Comparison of ENCODE assay signal across 9 cellular contexts in genomic region chr3:101828289-101828688, GRCh38. TPM values are rescaled to one million over a fixed set of nuclear protein-coding genes. Genes with fewer than 3 reads are reported as not detected.
DNase-seq lines count a peak whose midpoint lies in the region; ATAC-seq and TF ChIP-seq lines count a peak whose summit lies in the region.
"Had no signal": no experiment of that assay in that cellular context is flagged by ENCODE, and none has a peak within 500 bp of the region (broad histone marks: within the 10 kb centered on the region; RNA-seq: fewer than 3 reads in every experiment).

No MANE protein-coding gene starts in this region.

- H3K27me3 Mint-ChIP-seq in activated T-cell treated with anti-CD3 and anti-CD28 coated beads, Interleukin-2, amount 50 U/mL, for 4 hours (ENCODE audit: low read depth) = no peaks in the 10 kb centered on the region
- H3K27me3 Mint-ChIP-seq in activated naive CD8-positive, alpha-beta T cell treated with anti-CD3 and anti-CD28 coated beads, Interleukin-2, amount 10 ng/mL, durations not matched to agents 7 days and 5 days = no peaks in the 10 kb centered on the region

- no peak for TF ChIP-seq CTCF in right lobe of liver (IDR thresholded peaks at IDR 0.05)
- TF ChIP-seq CTCF in tibial nerve (IDR thresholded peaks at IDR 0.05) = no peak

- H3K4me1 ChIP-seq in right lobe of liver (peaks cover 0 to 21% (median 6%) of the 10 kb centered on the region in 4 donors), tibial nerve (peaks cover 0 to 66% (median 31%) of the 10 kb centered on the region in 4 donors)

- H3K27ac ChIP-seq in right lobe of liver (peak overlapping the region; percentile 89 to 94 (median 92)), tibial nerve (peak overlapping the region; percentile 82 to 98 (median 95))

- intact Hi-C loops in right lobe of liver (cut with DNase I) = no loop called here

- TF ChIP-seq EP300 in tibial nerve (IDR thresholded peaks at IDR 0.05) = no peak

- H3K9me3 ChIP-seq in right lobe of liver = no peaks in the 10 kb centered on the region
- H3K9me3 ChIP-seq in tibial nerve = no peaks in the 10 kb centered on the region

- no peak for TF ChIP-seq POLR2A in right lobe of liver (IDR thresholded peaks at IDR 0.05)
- TF ChIP-seq POLR2A in tibial nerve (IDR thresholded peaks at IDR 0.05) = no peak

- H3K36me3 ChIP-seq in right lobe of liver = no peaks in the 10 kb centered on the region
- H3K36me3 ChIP-seq in tibial nerve = peaks cover 0 to 9% (median 0%) of the 10 kb centered on the region in 3 donors

- H3K27me3 ChIP-seq in right lobe of liver = no peaks in the 10 kb centered on the region
- H3K27me3 ChIP-seq in tibial nerve = no peaks in the 10 kb centered on the region

- H3K9me3 Mint-ChIP-seq in activated T-cell treated with anti-CD3 and anti-CD28 coated beads, Interleukin-2, amount 50 U/mL, for 4 hours = no peaks in the 10 kb centered on the region
- no peaks in the 10 kb centered on the region for H3K9me3 Mint-ChIP-seq in activated naive CD8-positive, alpha-beta T cell treated with anti-CD3 and anti-CD28 coated beads, Interleukin-2, amount 10 ng/mL, durations not matched to agents 7 days and 5 days

- no peak for ATAC-seq in activated T-cell treated with anti-CD3 and anti-CD28 coated beads, Interleukin-2, amount 50 U/mL, for 4 hours
- no peak for ATAC-seq in activated naive CD8-positive, alpha-beta T cell treated with anti-CD3 and anti-CD28 coated beads, Interleukin-2, amount 10 ng/mL, durations not matched to agents 7 days and 5 days (ENCODE audit: low read depth)
- ATAC-seq in right lobe of liver (peak in 1 of 4 donors; percentile 4), GM19035 (IDR thresholded peaks at IDR 0.05; ENCODE audit: unreplicated experiment) (no peak)

- H3K4me3 ChIP-seq in right lobe of liver = peak overlapping the region; percentile 42 to 64 (median 50)
- H3K4me3 ChIP-seq in tibial nerve = peak overlapping the region; percentile 52 to 76 (median 68)

- POLR2A ChIA-PET in activated naive CD8-positive, alpha-beta T cell treated with anti-CD3 and anti-CD28 coated beads, Interleukin-2, amount 10 ng/mL, durations not matched to agents 7 days and 5 days (lab: Charles Lee) = interaction anchor here (0.7 to 4.9 kb wide), 10 partner anchors 13 to 229 kb away, joined by 3 to 124 read pairs (median 4); partner anchors contain the start of gene NFKBIZ

- H3K4me3 Mint-ChIP-seq in activated T-cell treated with anti-CD3 and anti-CD28 coated beads, Interleukin-2, amount 50 U/mL, for 4 hours = peak overlapping the region; percentile 93
- peak overlapping the region; percentile 89 for H3K4me3 Mint-ChIP-seq in activated naive CD8-positive, alpha-beta T cell treated with anti-CD3 and anti-CD28 coated beads, Interleukin-2, amount 10 ng/mL, durations not matched to agents 7 days and 5 days

- H3K4me1 Mint-ChIP-seq in activated T-cell treated with anti-CD3 and anti-CD28 coated beads, Interleukin-2, amount 50 U/mL, for 4 hours (ENCODE audit: low read depth) = peaks cover 67% of the 10 kb centered on the region
- peaks cover 45% of the 10 kb centered on the region for H3K4me1 Mint-ChIP-seq in activated naive CD8-positive, alpha-beta T cell treated with anti-CD3 and anti-CD28 coated beads, Interleukin-2, amount 10 ng/mL, durations not matched to agents 7 days and 5 days

- peak overlapping the region; percentile 95 for H3K27ac Mint-ChIP-seq in activated naive CD8-positive, alpha-beta T cell treated with anti-CD3 and anti-CD28 coated beads, Interleukin-2, amount 10 ng/mL, durations not matched to agents 7 days and 5 days

- no peak for DNase-seq in activated T-cell treated with anti-CD3 and anti-CD28 coated beads, Interleukin-2, amount 50 U/mL, for 4 hours
- DNase-seq in activated T-cell treated with anti-CD3 and anti-CD28 coated beads for 4 hours (no peak), right lobe of liver (no peak), tibial nerve (ENCODE audit: low spot score in 2 of 2) (no peak), NCI-H748 treated with DMSO at 0.1 percent for 48 hours (lab: John Stamatoyannopoulos, UW) (no peak), putamen (ENCODE audit: low spot score) (no peak)
- DNase-seq in activated naive CD8-positive, alpha-beta T cell treated with anti-CD3 and anti-CD28 coated beads, Interleukin-2, amount 10 ng/mL, durations not matched to agents 7 days and 5 days = no peak
- DNase-seq: cortex of kidney had no signal

- peaks cover 20% of the 10 kb centered on the region for H3K36me3 Mint-ChIP-seq in activated T-cell treated with anti-CD3 and anti-CD28 coated beads, Interleukin-2, amount 50 U/mL, for 4 hours (ENCODE audit: insufficient read depth)
- H3K36me3 Mint-ChIP-seq in activated naive CD8-positive, alpha-beta T cell treated with anti-CD3 and anti-CD28 coated beads, Interleukin-2, amount 10 ng/mL, durations not matched to agents 7 days and 5 days = peaks cover 23% of the 10 kb centered on the region

- WGBS in right lobe of liver (ENCODE audit: insufficient coverage, low coverage, low lambda C conversion rate, missing lambda C conversion rate) = 7% methylated on average over 3 of the region's 3 CpGs
- 6 to 7% methylated on average over 3 of the region's 3 CpGs for WGBS in tibial nerve, 2 donors

RNA-seq across cellular contexts. Expression of gene NFKBIZ, which starts 21.0 kb away (rescaled TPM):
- 10 to 100 TPM; 54.9 to 93.3 (median 88.8) TPM for total RNA-seq in activated T-cell treated with anti-CD3 and anti-CD28 coated beads, Interleukin-2, amount 50 U/mL, for 4 hours
- 10 to 100 TPM; 72.5 to 76.3 TPM for total RNA-seq in activated naive CD8-positive, alpha-beta T cell treated with anti-CD3 and anti-CD28 coated beads, Interleukin-2, amount 10 ng/mL, durations not matched to agents 7 days and 5 days
- total RNA-seq in right lobe of liver = 10 to 100 TPM; 23.4 to 83.1 (median 44.4) TPM
- 100 to 1,000 TPM in 1 of 4 donors, 10 to 100 TPM in 3; 81.3 to 161 (median 95.1) TPM for total RNA-seq in tibial nerve

RNA-seq across cellular contexts. Expression of gene NXPE3, which starts 49.3 kb away (rescaled TPM):
- total RNA-seq in activated T-cell treated with anti-CD3 and anti-CD28 coated beads, Interleukin-2, amount 50 U/mL, for 4 hours = 10 to 100 TPM; 13.8 to 14.1 (median 13.8) TPM
- 10 to 100 TPM; 29.8 to 30.7 TPM for total RNA-seq in activated naive CD8-positive, alpha-beta T cell treated with anti-CD3 and anti-CD28 coated beads, Interleukin-2, amount 10 ng/mL, durations not matched to agents 7 days and 5 days
- total RNA-seq in right lobe of liver (1 to 10 TPM in 5 of 6 experiments, under 1 TPM in 1; 0.75 to 2.9 (median 1.7) TPM), tibial nerve (10 to 100 TPM; 14.4 to 23.4 (median 18.0) TPM)
